ENCODE assay signal across 3 cellular contexts in genomic region chr19:19700493-19700892, GRCh38. TPM values are rescaled to one million over a fixed set of nuclear protein-coding genes. Genes with fewer than 3 reads are reported as not detected.
DNase-seq lines count a peak whose midpoint lies in the region; TF ChIP-seq lines count a peak whose summit lies in the region.
"Not testable (repeated sequence)": the region's sequence is repeated elsewhere in the genome, so short reads cannot be mapped to it uniquely, and the experiment has no call there.

No MANE protein-coding gene starts in this region.

- H3K4me3 ChIP-seq in HEK293 (ENCODE audit: low read depth, low read length), result not testable (repeated sequence)

- not testable (repeated sequence) for H3K9me3 ChIP-seq in HEK293 (ENCODE audit: control insufficient read depth, insufficient read depth, low read depth, low read length)

- H3K27ac ChIP-seq in HEK293 (ENCODE audit: extremely low read depth, low read depth, low read length), result not testable (repeated sequence)
- peak overlapping the region; percentile 5 for H3K27ac ChIP-seq in temporal lobe (ENCODE audit: low read depth, low read length)

- not testable (repeated sequence) for H3K4me1 ChIP-seq in HEK293 (ENCODE audit: control insufficient read depth, insufficient read depth, low read length)

- TF ChIP-seq CTCF in HEK293 (tag by site-specific recombination; IDR thresholded peaks at IDR 0.05), result not testable (repeated sequence)

- H3K36me3 ChIP-seq in HEK293 (ENCODE audit: control insufficient read depth in 2 of 2, insufficient read depth in 1 of 2, low read length in 2 of 2), result not testable (repeated sequence)

- CTCF ChIA-PET in HEK293 (lab: Yijun Ruan, JAX), result not testable (repeated sequence)

- POLR2A ChIA-PET in HEK293 (lab: Yijun Ruan, JAX), result not testable (repeated sequence)

- peak; percentile 10 for DNase-seq in dedifferentiated amniotic fluid mesenchymal stem cell (ENCODE audit: extremely low spot score)

TF ChIP-seq in HEK293, 187 proteins besides CTCF, POLR2A, EP300 and RAD21:
- TF ChIP-seq ZNF660 (tag by site-specific recombination; IDR thresholded peaks at IDR 0.05), result peak; percentile 92

RNA-seq across cellular contexts. Expression of gene ZNF101, which starts 31.9 kb away (rescaled TPM):
- 5.2 TPM for total RNA-seq in temporal lobe

RNA-seq across cellular contexts. Expression of gene ZNF14, which starts 32.4 kb away (rescaled TPM):
- total RNA-seq in temporal lobe, result 24.1 TPM

RNA-seq across cellular contexts. Expression of gene ATP13A1, which starts 37.0 kb away (rescaled TPM):
- 24.6 TPM for total RNA-seq in temporal lobe

RNA-seq across cellular contexts. Expression of gene GMIP, which starts 57.0 kb away (rescaled TPM):
- 19.7 TPM for total RNA-seq in temporal lobe
